ENCODE assay signal across 8 cellular contexts in genomic region chr11:114340311-114341131, GRCh38. TPM values are rescaled to one million over a fixed set of nuclear protein-coding genes. Genes with fewer than 3 reads are reported as not detected.
DNase-seq lines count a peak whose midpoint lies in the region; ATAC-seq, FAIRE-seq and TF ChIP-seq lines count a peak whose summit lies in the region.

No MANE protein-coding gene starts in this region.

- no TSS peak for BruUV-seq in Panc1 (replicated peaks; lab: Mats Ljungman, UMichigan)

- peak; percentile 95 for TF ChIP-seq CTCF in Panc1 (IDR thresholded peaks at IDR 0.05)

- H3K4me2 ChIP-seq in Karpas-422 (ENCODE audit: low read depth, low read length, poor library complexity, severe bottlenecking) = no peak overlapping the region

- CTCF ChIA-PET in Panc1 (lab: Charles Lee) = interaction anchor here (0.5 to 0.9 kb wide), 3 partner anchors 59 to 1148 kb away, joined by 3 to 4 read pairs (median 3); no protein-coding TSS in a partner anchor

- H3K36me3 ChIP-seq in Karpas-422 (ENCODE audit: insufficient read depth, low read length) = no peaks in the 10 kb centered on the region
- H3K36me3 ChIP-seq in Panc1 (ENCODE audit: control insufficient read depth, insufficient read depth, low read length) = no peaks in the 10 kb centered on the region

- H3K9me3 ChIP-seq in Karpas-422 (ENCODE audit: low read length) (no peaks in the 10 kb centered on the region), Panc1 (ENCODE audit: control insufficient read depth, insufficient read depth, low read depth, low read length) (no peaks in the 10 kb centered on the region)

- H3K27me3 ChIP-seq in Karpas-422 (ENCODE audit: low read length) (no peaks in the 10 kb centered on the region), Panc1 (ENCODE audit: control insufficient read depth, insufficient read depth, low read length) (peaks cover 2% of the 10 kb centered on the region; the same call in 1 of the 2 replicates)

- intact Hi-C loops in Panc1 (cut with micrococcal nuclease; ENCODE audit: unreplicated experiment) (loop anchor here (2.0 to 10.0 kb wide), 3 partner anchors 104 to 422 kb away; no protein-coding TSS in a partner anchor), left ventricle myocardium superior (cut with micrococcal nuclease) (loop anchor here (5.0 kb wide), 1 partner anchor 422 kb away; no protein-coding TSS in a partner anchor)

- H3K4me1 ChIP-seq in Karpas-422 (ENCODE audit: low read length) (no peaks in the 10 kb centered on the region), Panc1 (ENCODE audit: control insufficient read depth, insufficient read depth, low read length) (no peaks in the 10 kb centered on the region)

- FAIRE-seq in A204.1 (lab: Jason Lieb, UNC) = peak; percentile 78

- no peak overlapping the region for H3K4me3 ChIP-seq in Karpas-422 (ENCODE audit: low read length)
- peak overlapping the region in 1 of 2 experiments; percentile 21; a peak in 1 of 4 replicates for H3K4me3 ChIP-seq in Panc1 (ENCODE audit: low read depth in 2 of 2, low read length in 2 of 2)

- no peaks in the 10 kb centered on the region for H4K20me1 ChIP-seq in Karpas-422 (ENCODE audit: insufficient read depth, low read depth, low read length)

- ATAC-seq in Panc1 = peak; percentile 94
- ATAC-seq in left ventricle myocardium superior = peak; percentile 89
- ATAC-seq in HG03139 (IDR thresholded peaks at IDR 0.05; ENCODE audit: unreplicated experiment) = no peak

- no peaks in the 10 kb centered on the region for H3K9me2 ChIP-seq in Karpas-422 (replicated peaks; ENCODE audit: insufficient read depth, low read length)

- POLR2A ChIA-PET in Panc1 (lab: Charles Lee) = interaction anchor here (0.5 kb wide), 1 partner anchor 127 kb away, joined by 5 read pairs; no protein-coding TSS in a partner anchor

- no peak overlapping the region for H2AFZ ChIP-seq in Karpas-422 (ENCODE audit: low read length)

- no peak overlapping the region for H3K9ac ChIP-seq in Karpas-422 (ENCODE audit: low read length)

- H3K79me2 ChIP-seq in Karpas-422 (ENCODE audit: low read length) = no peaks in the 10 kb centered on the region

- in situ Hi-C loops in Panc1 (cut with HindIII; ENCODE audit: low pct_unique_long_range_greater_than_20kb, low sequenced_read_pairs) = no loop called here

- DNase-seq in GM04504 (ENCODE audit: low read depth) (peak; percentile 52), Karpas-422 (peak; percentile 64), Panc1 (ENCODE audit: low read depth, low spot score) (peak; percentile 43), amniotic epithelial cell (ENCODE audit: low read depth) (peak; percentile 78), left ventricle myocardium superior (peak; percentile 33), pulmonary artery endothelial cell (ENCODE audit: low read depth, low spot score) (peak; percentile 68)

- H3K27ac ChIP-seq in Karpas-422 (ENCODE audit: low read length) (no peak overlapping the region), Panc1 (ENCODE audit: low read length) (no peak overlapping the region)

RNA-seq across cellular contexts. Expression of gene NNMT, which starts 44.3 kb away (rescaled TPM):
- not detected in 2 replicates for total RNA-seq in Karpas-422 (2014; rRNA removed; shearing (Covaris generic); ENCODE audit: low replicate concordance)
- total RNA-seq in Panc1 (2021; ENCODE audit: unreplicated experiment) = 1.7 TPM
- polyA plus RNA-seq in Panc1 (2012; ENCODE audit: insufficient read length) = 1.2 TPM
- 26.4 TPM for total RNA-seq in left ventricle myocardium superior
- total RNA-seq in pulmonary artery endothelial cell = 346 and 362 TPM in 2 replicates

RNA-seq across cellular contexts. Expression of gene C11orf71, which starts 59.8 kb away (rescaled TPM):
- 7.1 and 11.4 TPM in 2 replicates for total RNA-seq in Karpas-422 (2014; rRNA removed; shearing (Covaris generic); ENCODE audit: low replicate concordance)
- 6.2 TPM for total RNA-seq in Panc1 (2021; ENCODE audit: unreplicated experiment)
- polyA plus RNA-seq in Panc1 (2012; ENCODE audit: insufficient read length) = 6.5 TPM
- 9.4 TPM for total RNA-seq in left ventricle myocardium superior
- 3.2 and 5.0 TPM in 2 replicates for total RNA-seq in pulmonary artery endothelial cell

RNA-seq across cellular contexts. Expression of gene RBM7, which starts 59.9 kb away (rescaled TPM):
- 7.6 and 10.5 TPM in 2 replicates for total RNA-seq in Karpas-422 (2014; rRNA removed; shearing (Covaris generic); ENCODE audit: low replicate concordance)
- total RNA-seq in Panc1 (2021; ENCODE audit: unreplicated experiment) = 35.2 TPM
- polyA plus RNA-seq in Panc1 (2012; ENCODE audit: insufficient read length) = 32.3 TPM
- total RNA-seq in left ventricle myocardium superior = 20.4 TPM
- total RNA-seq in pulmonary artery endothelial cell = 49.8 and 59.9 TPM in 2 replicates

Comparison
In these comparisons a context has a peak if more than half of its experiments do, and no peak if none do; other contexts are left out.
1. RNA of gene NNMT, which starts 44.3 kb away (total RNA-seq): 346 to 362 TPM in pulmonary artery endothelial cell; 26.4 TPM in left ventricle myocardium superior (single experiment), 1.7 TPM in Panc1 (single experiment) and not detected in Karpas-422; every median in the first group is over 10 times any median in the second.
2. Peak in every context shown above with its lines, with median percentiles within 50 percentile points of each other: DNase-seq.